ENCODE assay signal across 25 cellular contexts in the genomic region with DNA sequence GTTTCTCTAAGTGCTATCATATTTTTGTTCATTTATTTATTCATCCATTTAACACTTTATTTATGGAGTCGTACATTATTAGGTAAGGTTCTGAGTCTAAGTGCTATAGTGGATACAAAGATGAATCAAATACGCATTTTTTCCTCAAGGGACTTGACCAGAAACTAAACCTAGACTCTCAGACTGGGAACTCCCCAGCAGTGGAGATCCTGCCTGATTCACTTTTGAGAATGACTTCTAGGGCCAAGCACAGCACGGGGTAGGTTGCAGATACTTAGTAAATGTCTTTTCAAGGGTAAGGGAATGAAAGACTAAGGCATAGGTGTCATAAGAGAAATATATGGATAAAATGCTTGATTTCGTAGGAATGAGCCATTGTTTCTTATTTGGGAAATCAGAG. TPM values are rescaled to one million over a fixed set of nuclear protein-coding genes. Genes with fewer than 3 reads are reported as not detected.
DNase-seq lines count a peak whose midpoint lies in the region; ATAC-seq, FAIRE-seq and TF ChIP-seq lines count a peak whose summit lies in the region.
"Had no signal": no experiment of that assay in that cellular context is flagged by ENCODE, and none has a peak within 500 bp of the region (broad histone marks: within the 10 kb centered on the region; RNA-seq: fewer than 3 reads in every experiment).

No MANE protein-coding gene starts in this region.

- FAIRE-seq in frontal cortex (lab: Jason Lieb, UNC): no peak

- DNase-seq in GM13976 (ENCODE audit: low spot score) (peak; percentile 41), foreskin keratinocyte (no peak), kidney tubule cell (ENCODE audit: low spot score) (no peak), frontal cortex (ENCODE audit: low spot score in 2 of 2) (no peak), progenitor cell of endocrine pancreas (ENCODE audit: low spot score, unreplicated experiment) (no peak), germinal center (ENCODE audit: low spot score) (no peak)
- DNase-seq: ACHN; activated CD4-positive, alpha-beta T cell treated with anti-CD3 and anti-CD28 coated beads, Interleukin-2, amount 50 U/mL, for 48 hours; activated naive CD4-positive, alpha-beta T cell; anterior cingulate cortex; DMS153; effector CD8-positive, alpha-beta T cell; HFFc6; mucosa of descending colon; NCI-H1105; NCI-H526; spleen; stimulated activated CD4-positive, alpha-beta T cell treated with anti-CD3 and anti-CD28 coated beads, Interleukin-4, amount 100 ng/mL, for 4 hours; T-helper 1 cell had no signal

- peak overlapping the region; percentile 38 for H3K27ac ChIP-seq in foreskin keratinocyte
- H3K27ac ChIP-seq: esophagus muscularis mucosa, spleen had no signal

- TF ChIP-seq CTCF in GM13976 (IDR thresholded peaks at IDR 0.05; ENCODE audit: borderline replicate concordance, control extremely low read depth, extremely low read depth, insufficient read depth, missing control alignments) (no peak), foreskin keratinocyte (conservative IDR thresholded peaks at IDR 0.05) (no peak), progenitor cell of endocrine pancreas (IDR thresholded peaks at IDR 0.05; ENCODE audit: unreplicated experiment) (no peak)

- no peaks in the 10 kb centered on the region for H3K27me3 Mint-ChIP-seq in progenitor cell of endocrine pancreas
- H3K27me3 Mint-ChIP-seq: central memory CD8-positive, alpha-beta T cell had no signal

- peaks cover 11% of the 10 kb centered on the region for H3K9me3 Mint-ChIP-seq in progenitor cell of endocrine pancreas (ENCODE audit: low read depth)
- H3K9me3 Mint-ChIP-seq: central memory CD8-positive, alpha-beta T cell; HFFc6 had no signal

- peaks cover 9% of the 10 kb centered on the region for H3K4me1 Mint-ChIP-seq in progenitor cell of endocrine pancreas (ENCODE audit: low read depth)

- H3K4me1 ChIP-seq in foreskin keratinocyte: no peaks in the 10 kb centered on the region

- ATAC-seq in GM19043 (IDR thresholded peaks at IDR 0.05; ENCODE audit: low read depth, unreplicated experiment) (peak; percentile 57), HG03108 (IDR thresholded peaks at IDR 0.05; ENCODE audit: unreplicated experiment) (peak; percentile 65), foreskin keratinocyte (no peak)
- ATAC-seq: left lobe of liver, mucosa of descending colon, Right ventricle myocardium inferior had no signal

- in situ Hi-C loops in GM13976 (cut with MboI; ENCODE audit: low sequenced_read_pairs, unreplicated experiment): no loop called here

- no peak overlapping the region for H3K27ac Mint-ChIP-seq in progenitor cell of endocrine pancreas
- H3K27ac Mint-ChIP-seq: HFFc6 had no signal

- no peak overlapping the region for H3K4me3 Mint-ChIP-seq in progenitor cell of endocrine pancreas (ENCODE audit: low read depth)
- H3K4me3 Mint-ChIP-seq: central memory CD8-positive, alpha-beta T cell; HFFc6 had no signal

- H3K27me3 ChIP-seq in foreskin keratinocyte: no peaks in the 10 kb centered on the region
- H3K27me3 ChIP-seq: esophagus muscularis mucosa, spleen had no signal

- peaks cover 31% of the 10 kb centered on the region for H3K36me3 Mint-ChIP-seq in progenitor cell of endocrine pancreas (ENCODE audit: insufficient read depth)

RNA-seq across cellular contexts. Expression of a gene that starts 7.2 kb away (rescaled TPM):
- total RNA-seq in foreskin keratinocyte (19.0 and 31.7 TPM in 2 replicates), frontal cortex (26.1 TPM), progenitor cell of endocrine pancreas (27.4 and 30.0 TPM in 2 replicates)
- polyA plus RNA-seq in foreskin keratinocyte: 26.9 and 41.9 TPM in 2 replicates

RNA-seq across cellular contexts. Expression of a gene that starts 38.5 kb away (rescaled TPM):
- total RNA-seq in foreskin keratinocyte: 16.0 and 26.2 TPM in 2 replicates
- polyA plus RNA-seq in foreskin keratinocyte: 12.5 and 18.6 TPM in 2 replicates
- 1.2 TPM for total RNA-seq in frontal cortex
- total RNA-seq in progenitor cell of endocrine pancreas: 6.0 and 7.4 TPM in 2 replicates
